ENCODE assay signal across 8 cellular contexts in the genomic region with DNA sequence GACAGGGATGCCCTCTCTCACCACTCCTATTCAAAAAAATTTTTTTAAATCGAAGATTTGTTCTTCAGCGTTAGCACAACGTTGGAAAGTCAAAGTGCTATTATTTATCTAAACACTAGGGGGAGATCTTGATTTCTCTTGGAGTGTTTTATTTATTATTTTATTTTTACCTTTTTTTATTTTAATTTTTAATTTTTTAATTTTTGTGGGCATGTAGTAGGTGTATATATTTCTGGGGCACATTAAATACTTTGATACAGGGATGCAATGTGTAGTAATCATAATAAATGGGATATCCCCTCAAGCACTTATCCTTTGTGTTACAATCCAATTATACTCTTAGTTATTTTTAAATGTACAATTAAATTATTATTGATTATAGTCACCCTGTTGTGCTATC. TPM values are rescaled to one million over a fixed set of nuclear protein-coding genes. Genes with fewer than 3 reads are reported as not detected.
DNase-seq lines count a peak whose midpoint lies in the region; ATAC-seq and TF ChIP-seq lines count a peak whose summit lies in the region.

No MANE protein-coding gene starts in this region.

- CTCF ChIA-PET in SK-N-SH (lab: Yijun Ruan, JAX) (interaction anchor here (0.7 to 4.3 kb wide), 7 partner anchors 15 to 101 kb away, joined by 3 to 50 read pairs (median 5); no protein-coding TSS in a partner anchor), PC-9 (lab: Charles Lee) (no interaction called here)
- CTCF ChIA-PET in activated naive CD4-positive, alpha-beta T cell treated with anti-CD3 and anti-CD28 coated beads for 36 hours (lab: Charles Lee) = interaction anchor here (1.1 to 1.8 kb wide), 3 partner anchors 19 to 512 kb away, joined by 3 to 4 read pairs (median 3); no protein-coding TSS in a partner anchor

- H3K36me3 ChIP-seq in SK-N-SH (replicated peaks in 1 of 2; ENCODE audit: control insufficient read depth in 1 of 2, insufficient read depth in 2 of 2, low read length in 1 of 2) = no peaks in the 10 kb centered on the region
- H3K36me3 ChIP-seq in PC-9 (ENCODE audit: low read depth) = no peaks in the 10 kb centered on the region
- no peaks in the 10 kb centered on the region for H3K36me3 ChIP-seq in tibial nerve

- no peaks in the 10 kb centered on the region for H3K4me1 ChIP-seq in SK-N-SH (ENCODE audit: control insufficient read depth in 1 of 2, insufficient read depth in 2 of 2, low read depth in 1 of 2, low read length in 1 of 2)
- H3K4me1 ChIP-seq in PC-9 (replicated peaks; ENCODE audit: insufficient read depth) = no peaks in the 10 kb centered on the region
- no peaks in the 10 kb centered on the region for H3K4me1 ChIP-seq in tibial nerve

- no peaks in the 10 kb centered on the region for H3K79me2 ChIP-seq in SK-N-SH (ENCODE audit: insufficient read depth)
- no peaks in the 10 kb centered on the region for H3K79me2 ChIP-seq in PC-9 (ENCODE audit: low read depth)

- H3F3A ChIP-seq in SK-N-SH (replicated peaks; ENCODE audit: insufficient read depth) (peaks cover 3% of the 10 kb centered on the region), PC-9 (ENCODE audit: insufficient read depth, low read depth) (no peaks in the 10 kb centered on the region)

- TF ChIP-seq EP300 in SK-N-SH (IDR thresholded peaks at IDR 0.05; ENCODE audit: borderline replicate concordance in 1 of 2, low read depth in 1 of 2, low read length in 1 of 2) (no peak), tibial nerve (IDR thresholded peaks at IDR 0.05) (no peak)

- WGBS in SK-N-SH (ENCODE audit: low lambda C conversion rate) = 10% methylated on average over 3 of the region's 3 CpGs
- 9 to 14% methylated on average over 3 of the region's 3 CpGs for WGBS in tibial nerve, 2 donors

- no TSS peak for BruUV-seq in PC-9 (replicated peaks; lab: Mats Ljungman, UMichigan)

- H3K27ac Mint-ChIP-seq in activated naive CD4-positive, alpha-beta T cell treated with anti-CD3 and anti-CD28 coated beads for 36 hours = no peak overlapping the region

- H3K9me2 ChIP-seq in SK-N-SH = no peaks in the 10 kb centered on the region
- no peaks in the 10 kb centered on the region for H3K9me2 ChIP-seq in PC-9 (ENCODE audit: insufficient read depth)

- TF ChIP-seq CTCF in SK-N-SH (IDR thresholded peaks at IDR 0.05) (peak; percentile 62), PC-9 (conservative IDR thresholded peaks at IDR 0.05) (peak; percentile 66), foreskin fibroblast (IDR thresholded peaks at IDR 0.05; ENCODE audit: low read depth, low read length) (peak; percentile 23), tibial nerve (IDR thresholded peaks at IDR 0.05) (peak in 3 of 5 experiments; percentile 35 to 64 (median 55))

- H2AFZ ChIP-seq in SK-N-SH (ENCODE audit: low read depth) = no peak overlapping the region
- H2AFZ ChIP-seq in PC-9 = no peak overlapping the region

- peak; percentile 66 for TF ChIP-seq RAD21 in SK-N-SH (IDR thresholded peaks at IDR 0.05; ENCODE audit: low read length)

- no peak overlapping the region for H3K9ac ChIP-seq in SK-N-SH

- H3K4me3 ChIP-seq in SK-N-SH (ENCODE audit: low read depth in 2 of 2, low read length in 1 of 2) (no peak overlapping the region), PC-9 (no peak overlapping the region), foreskin fibroblast (ENCODE audit: low read depth in 1 of 2, low read length in 2 of 2) (no peak overlapping the region), tibial nerve (no peak overlapping the region)

- no peaks in the 10 kb centered on the region for H3K9me3 Mint-ChIP-seq in activated naive CD4-positive, alpha-beta T cell treated with anti-CD3 and anti-CD28 coated beads for 36 hours

- H3K4me1 Mint-ChIP-seq in activated naive CD4-positive, alpha-beta T cell treated with anti-CD3 and anti-CD28 coated beads for 36 hours (ENCODE audit: low read depth) = no peaks in the 10 kb centered on the region

- POLR2A ChIA-PET in SK-N-SH (lab: Yijun Ruan, JAX) = no interaction called here
- POLR2A ChIA-PET in PC-9 (lab: Charles Lee; ENCODE audit: unreplicated experiment) = no interaction called here

- no peaks in the 10 kb centered on the region for H4K20me1 ChIP-seq in SK-N-SH (ENCODE audit: insufficient read depth)
- H4K20me1 ChIP-seq in PC-9 (ENCODE audit: insufficient read depth) = no peaks in the 10 kb centered on the region

- H3K27me3 ChIP-seq in SK-N-SH (ENCODE audit: insufficient read depth) = no peaks in the 10 kb centered on the region
- H3K27me3 ChIP-seq in PC-9 (ENCODE audit: insufficient read depth, low read depth) = no peaks in the 10 kb centered on the region
- no peaks in the 10 kb centered on the region for H3K27me3 ChIP-seq in tibial nerve

- no peaks in the 10 kb centered on the region for H3K36me3 Mint-ChIP-seq in activated naive CD4-positive, alpha-beta T cell treated with anti-CD3 and anti-CD28 coated beads for 36 hours (ENCODE audit: low read depth)

- ATAC-seq in SK-N-SH treated with all-trans-retinoic acid at 6 μM for 48 hours = no peak
- no peak for ATAC-seq in HG03442 (IDR thresholded peaks at IDR 0.05; ENCODE audit: unreplicated experiment)

- no peak overlapping the region for H3K4me2 ChIP-seq in SK-N-SH
- H3K4me2 ChIP-seq in PC-9 = no peak overlapping the region

- intact Hi-C loops in PC-9 (cut with micrococcal nuclease; ENCODE audit: unreplicated experiment) = loop anchor here (10.0 kb wide), 1 partner anchor 99 kb away; no protein-coding TSS in a partner anchor
- intact Hi-C loops in activated naive CD4-positive, alpha-beta T cell treated with anti-CD3 and anti-CD28 coated beads for 36 hours (cut with micrococcal nuclease) = loop anchor here (1.0 to 5.0 kb wide), 3 partner anchors 101 to 518 kb away; no protein-coding TSS in a partner anchor

- H3K27ac ChIP-seq in SK-N-SH (ENCODE audit: low read depth in 2 of 2, low read length in 1 of 2) = no peak overlapping the region
- no peak overlapping the region for H3K27ac ChIP-seq in PC-9
- H3K27ac ChIP-seq in tibial nerve = no peak overlapping the region

- no peak for TF ChIP-seq POLR2A in tibial nerve (IDR thresholded peaks at IDR 0.05)

- H3K9me3 ChIP-seq in SK-N-SH (no peaks in the 10 kb centered on the region), PC-9 (ENCODE audit: insufficient read depth, low read depth) (no peaks in the 10 kb centered on the region), tibial nerve (no peaks in the 10 kb centered on the region)

- no peak overlapping the region for H3K4me3 Mint-ChIP-seq in activated naive CD4-positive, alpha-beta T cell treated with anti-CD3 and anti-CD28 coated beads for 36 hours

- H3K27me3 Mint-ChIP-seq in activated naive CD4-positive, alpha-beta T cell treated with anti-CD3 and anti-CD28 coated beads for 36 hours (ENCODE audit: low read depth) = peaks cover 3% of the 10 kb centered on the region

- DNase-seq in SK-N-SH (no peak), PC-9 (peak in 1 of 2 experiments; percentile 37), foreskin fibroblast (peak in 1 of 2 donors; percentile 53), tibial nerve (ENCODE audit: low spot score in 2 of 2) (no peak), globus pallidus (ENCODE audit: low spot score) (no peak)
- DNase-seq in activated naive CD4-positive, alpha-beta T cell treated with anti-CD3 and anti-CD28 coated beads for 36 hours = no peak

TF ChIP-seq in SK-N-SH, 30 proteins besides CTCF, POLR2A, EP300 and RAD21:
- TF ChIP-seq SMC3 (IDR thresholded peaks at IDR 0.05; ENCODE audit: low read depth, low read length) = peak; percentile 32; the same call in 1 of the 2 replicates
- TF ChIP-seq TCF12 (IDR thresholded peaks at IDR 0.05) = no peak

TF ChIP-seq in SK-N-SH treated with all-trans-retinoic acid at 6 μM for 48 hours, 23 proteins besides CTCF, POLR2A, EP300 and RAD21 (continues in another document):
- no peak for TF ChIP-seq ZC3H10 (CRISPR knock-in tag; IDR thresholded peaks at IDR 0.05)
- TF ChIP-seq ISL1 (CRISPR knock-in tag; IDR thresholded peaks at IDR 0.05) = no peak
- TF ChIP-seq ZFP3 (CRISPR knock-in tag; IDR thresholded peaks at IDR 0.05) = no peak
- TF ChIP-seq, protein P1, sequence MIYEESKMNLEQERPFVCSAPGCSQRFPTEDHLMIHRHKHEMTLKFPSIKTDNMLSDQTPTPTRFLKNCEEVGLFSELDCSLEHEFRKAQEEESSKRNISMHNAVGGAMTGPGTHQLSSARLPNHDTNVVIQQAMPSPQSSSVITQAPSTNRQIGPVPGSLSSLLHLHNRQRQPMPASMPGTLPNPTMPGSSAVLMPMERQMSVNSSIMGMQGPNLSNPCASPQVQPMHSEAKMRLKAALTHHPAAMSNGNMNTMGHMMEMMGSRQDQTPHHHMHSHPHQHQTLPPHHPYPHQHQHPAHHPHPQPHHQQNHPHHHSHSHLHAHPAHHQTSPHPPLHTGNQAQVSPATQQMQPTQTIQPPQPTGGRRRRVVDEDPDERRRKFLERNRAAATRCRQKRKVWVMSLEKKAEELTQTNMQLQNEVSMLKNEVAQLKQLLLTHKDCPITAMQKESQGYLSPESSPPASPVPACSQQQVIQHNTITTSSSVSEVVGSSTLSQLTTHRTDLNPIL (CRISPR knock-in tag; IDR thresholded peaks at IDR 0.05; ENCODE audit: low read depth) = no peak
- TF ChIP-seq TOX (CRISPR knock-in tag; IDR thresholded peaks at IDR 0.05; ENCODE audit: borderline replicate concordance) = no peak
- no peak for TF ChIP-seq ZNF565 (CRISPR knock-in tag; conservative IDR thresholded peaks at IDR 0.05; ENCODE audit: low read depth)
- no peak for TF ChIP-seq SNAI2 (CRISPR knock-in tag; IDR thresholded peaks at IDR 0.05)
- TF ChIP-seq ZNF70 (CRISPR knock-in tag; IDR thresholded peaks at IDR 0.05) = no peak
- TF ChIP-seq GLIS3 (CRISPR knock-in tag; IDR thresholded peaks at IDR 0.05) = no peak
- no peak for TF ChIP-seq TCF4 (CRISPR knock-in tag; IDR thresholded peaks at IDR 0.05; ENCODE audit: borderline replicate concordance)

RNA-seq across cellular contexts. Expression of a gene that starts 37.4 kb away (rescaled TPM):
- 2.5 and 2.6 TPM in 2 replicates for polyA plus RNA-seq in SK-N-SH (2012; rRNA removed)
- polyA plus RNA-seq in SK-N-SH (2012; cell fraction: cytosol; rRNA removed) = 2.3 and 3.3 TPM in 2 replicates
- polyA plus RNA-seq in SK-N-SH (2012; cell fraction: nucleus; rRNA removed) = 1.9 and 2.7 TPM in 2 replicates
- total RNA-seq in PC-9 (2021) = 0.23 TPM in 1 of 2 replicates, not detected in the other
- total RNA-seq in tibial nerve = under 1 TPM in 1 of 4 donors, not detected in 3; 0.90 TPM
- not detected for total RNA-seq in activated naive CD4-positive, alpha-beta T cell treated with anti-CD3 and anti-CD28 coated beads for 36 hours

RNA-seq across cellular contexts. Expression of a gene that starts 44.3 kb away (rescaled TPM):
- not detected in 2 replicates for polyA plus RNA-seq in SK-N-SH (2012; rRNA removed)
- polyA plus RNA-seq in SK-N-SH (2012; cell fraction: cytosol; rRNA removed) = 0.01 and 0.03 TPM in 2 replicates
- polyA plus RNA-seq in SK-N-SH (2012; cell fraction: nucleus; rRNA removed) = 0.20 and 0.48 TPM in 2 replicates
- total RNA-seq in PC-9 (2021) = not detected in 2 replicates
- 1 to 10 TPM in 1 of 4 donors, not detected in 3; 1.3 TPM for total RNA-seq in tibial nerve
- total RNA-seq in activated naive CD4-positive, alpha-beta T cell treated with anti-CD3 and anti-CD28 coated beads for 36 hours = not detected
